In genomic region chr14:99256483-99256874, GRCh38 we compare ENCODE assay signal across 20 cellular contexts. TPM values are rescaled to one million over a fixed set of nuclear protein-coding genes. Genes with fewer than 3 reads are reported as not detected.
DNase-seq lines count a peak whose midpoint lies in the region; ATAC-seq, FAIRE-seq and TF ChIP-seq lines count a peak whose summit lies in the region.
"Had no signal": no experiment of that assay in that cellular context is flagged by ENCODE, and none has a peak within 500 bp of the region (broad histone marks: within the 10 kb centered on the region; RNA-seq: fewer than 3 reads in every experiment).

No MANE protein-coding gene starts in this region.

- peak overlapping the region; percentile 35; the same call in 1 of the 2 replicates for H2BK12ac ChIP-seq in H1 (ENCODE audit: low read depth, low read length)

- no peaks in the 10 kb centered on the region for H3K27me3 Mint-ChIP-seq in natural killer cell treated with Interleukin-12 subunit alpha and Interleukin-12 subunit beta and Interleukin-15 and Interleukin-18, amount 100 ng/mL, for 72 hours
- no peaks in the 10 kb centered on the region for H3K27me3 Mint-ChIP-seq in natural killer cell (ENCODE audit: low read depth in 2 of 2)
- no peaks in the 10 kb centered on the region for H3K27me3 Mint-ChIP-seq in activated T-cell treated with anti-CD3 and anti-CD28 coated beads, Interleukin-2, amount 50 U/mL, for 72 hours (ENCODE audit: low read depth)

- H3K4me3 Mint-ChIP-seq in natural killer cell treated with Interleukin-12 subunit alpha and Interleukin-12 subunit beta and Interleukin-15 and Interleukin-18, amount 100 ng/mL, for 72 hours = no peak overlapping the region
- no peak overlapping the region for H3K4me3 Mint-ChIP-seq in natural killer cell
- peak overlapping the region; percentile 94 to 96 for H3K4me3 Mint-ChIP-seq in activated T-cell treated with anti-CD3 and anti-CD28 coated beads, Interleukin-2, amount 50 U/mL, for 72 hours

- H2BK20ac ChIP-seq in H1 (ENCODE audit: low read length) = no peak overlapping the region

- H3K9me3 ChIP-seq in H1 (ENCODE audit: insufficient read depth in 2 of 2, low read depth in 1 of 2, low read length in 1 of 2) (no peaks in the 10 kb centered on the region), ovary (no peaks in the 10 kb centered on the region)
- H3K9me3 ChIP-seq: adrenal gland, esophagus muscularis mucosa, left lung, neutrophil, suprapubic skin had no signal

- peak overlapping the region; percentile 77; the same call in 1 of the 2 replicates for H2BK15ac ChIP-seq in H1 (ENCODE audit: low read length)

- no peaks in the 10 kb centered on the region for H3K23me2 ChIP-seq in H1 (ENCODE audit: low read depth, low read length)

- TF ChIP-seq EP300 in H1 (IDR thresholded peaks at IDR 0.05; ENCODE audit: borderline replicate concordance in 1 of 2, low read depth in 2 of 2, low read length in 2 of 2) (no peak), ovary (IDR thresholded peaks at IDR 0.05) (no peak)

- TF ChIP-seq POLR2A in H1 (IDR thresholded peaks at IDR 0.05; ENCODE audit: control extremely low read depth in 1 of 2, low read depth in 2 of 2, low read length in 2 of 2) (no peak), ovary (IDR thresholded peaks at IDR 0.05) (no peak)

- H4K8ac ChIP-seq in H1 (ENCODE audit: extremely low read depth, insufficient read depth, low read length) = no peak overlapping the region

- no peak overlapping the region for H3K4me2 ChIP-seq in H1 (ENCODE audit: insufficient read depth in 1 of 2, low read depth in 2 of 2, low read length in 2 of 2)
- H3K4me2 ChIP-seq: smooth muscle cell had no signal

- 0 out of 2 replicates have a peak overlapping the region, but pooled peaks have one; percentile 82 for H2AK5ac ChIP-seq in H1 (ENCODE audit: low read depth, low read length)

- TF ChIP-seq RAD21 in H1 (IDR thresholded peaks at IDR 0.05 in 1 of 2, conservative IDR thresholded peaks at IDR 0.05 in 1 of 2; ENCODE audit: low read depth in 2 of 2, low read length in 2 of 2) = no peak

- CTCF ChIA-PET in H1 (lab: Charles Lee; ENCODE audit: partially characterized antibody) = interaction anchor here (1.5 kb wide), 1 partner anchor 8 kb away, joined by 3 read pairs; no protein-coding TSS in a partner anchor

- TF ChIP-seq CTCF in natural killer cell (IDR thresholded peaks at IDR 0.05) = no peak
- TF ChIP-seq CTCF in H1 (IDR thresholded peaks at IDR 0.05; ENCODE audit: control extremely low read depth in 1 of 3, insufficient read depth in 1 of 3, low read depth in 1 of 3, low read length in 3 of 3) = no peak
- TF ChIP-seq CTCF in ovary (IDR thresholded peaks at IDR 0.05) = no peak

- H3K9ac ChIP-seq in H1 (replicated peaks in 1 of 4; ENCODE audit: extremely low read depth in 1 of 4, low read depth in 3 of 4, low read length in 3 of 4) = no peak overlapping the region

- H3K23ac ChIP-seq in H1 (ENCODE audit: insufficient read length) = no peak overlapping the region

- intact Hi-C loops in natural killer cell (cut with micrococcal nuclease) (no loop called here), cardiac septum (cut with DNase I) (no loop called here), ovary (cut with DNase I) (no loop called here)

- H3K27ac ChIP-seq in H1 (ENCODE audit: low read depth, low read length) = no peak overlapping the region
- no peak overlapping the region for H3K27ac ChIP-seq in ovary
- H3K27ac ChIP-seq: adrenal gland, esophagus muscularis mucosa, left lung, neutrophil had no signal

- H3K79me1 ChIP-seq in H1 (ENCODE audit: low read depth, low read length) = peaks cover 17% of the 10 kb centered on the region

- H3K4ac ChIP-seq in H1 (replicated peaks; ENCODE audit: insufficient read length, low read depth, low read length) = no peak overlapping the region

- peaks cover 53 to 65% of the 10 kb centered on the region in 2 donors for H3K4me1 Mint-ChIP-seq in natural killer cell treated with Interleukin-12 subunit alpha and Interleukin-12 subunit beta and Interleukin-15 and Interleukin-18, amount 100 ng/mL, for 72 hours (ENCODE audit: low read depth in 2 of 2)
- peaks cover 66 to 83% of the 10 kb centered on the region in 2 donors for H3K4me1 Mint-ChIP-seq in natural killer cell
- peaks cover 100% of the 10 kb centered on the region for H3K4me1 Mint-ChIP-seq in activated T-cell treated with anti-CD3 and anti-CD28 coated beads, Interleukin-2, amount 50 U/mL, for 72 hours (ENCODE audit: low read depth)

- POLR2A ChIA-PET in H1 (lab: Charles Lee; ENCODE audit: partially characterized antibody) = no interaction called here

- H3K9me3 Mint-ChIP-seq in natural killer cell treated with Interleukin-12 subunit alpha and Interleukin-12 subunit beta and Interleukin-15 and Interleukin-18, amount 100 ng/mL, for 72 hours = no peaks in the 10 kb centered on the region
- H3K9me3 Mint-ChIP-seq in natural killer cell = no peaks in the 10 kb centered on the region
- no peaks in the 10 kb centered on the region for H3K9me3 Mint-ChIP-seq in activated T-cell treated with anti-CD3 and anti-CD28 coated beads, Interleukin-2, amount 50 U/mL, for 72 hours

- peak overlapping the region; percentile 39 to 51 for H3K27ac Mint-ChIP-seq in natural killer cell treated with Interleukin-12 subunit alpha and Interleukin-12 subunit beta and Interleukin-15 and Interleukin-18, amount 100 ng/mL, for 72 hours
- H3K27ac Mint-ChIP-seq in natural killer cell = peak overlapping the region in 1 of 2 donors; percentile 97
- H3K27ac Mint-ChIP-seq in activated T-cell treated with anti-CD3 and anti-CD28 coated beads, Interleukin-2, amount 50 U/mL, for 72 hours = peak overlapping the region; percentile 39

- H4K5ac ChIP-seq in H1 (ENCODE audit: insufficient read length, low read depth, low read length) = no peak overlapping the region

- no peak overlapping the region for H3K56ac ChIP-seq in H1 (replicated peaks; ENCODE audit: insufficient read length, low read depth, low read length)

- no peaks in the 10 kb centered on the region for H3K36me3 Mint-ChIP-seq in natural killer cell treated with Interleukin-12 subunit alpha and Interleukin-12 subunit beta and Interleukin-15 and Interleukin-18, amount 100 ng/mL, for 72 hours
- H3K36me3 Mint-ChIP-seq in natural killer cell = no peaks in the 10 kb centered on the region
- peaks cover 5 to 24% of the 10 kb centered on the region in 2 donors for H3K36me3 Mint-ChIP-seq in activated T-cell treated with anti-CD3 and anti-CD28 coated beads, Interleukin-2, amount 50 U/mL, for 72 hours (ENCODE audit: insufficient read depth in 2 of 2)

- H2BK120ac ChIP-seq in H1 (replicated peaks; ENCODE audit: low read depth, low read length) = no peak overlapping the region

- no peak for ATAC-seq in natural killer cell treated with Interleukin-12 subunit alpha and Interleukin-12 subunit beta and Interleukin-15 and Interleukin-18, amount 100 ng/mL, for 72 hours
- ATAC-seq in natural killer cell (no peak), HG03139 (IDR thresholded peaks at IDR 0.05; ENCODE audit: unreplicated experiment) (no peak)
- no peak for ATAC-seq in activated T-cell treated with anti-CD3 and anti-CD28 coated beads, Interleukin-2, amount 50 U/mL, for 72 hours (replicated peaks in 1 of 2)
- ATAC-seq: left lung had no signal

- H2BK5ac ChIP-seq in H1 (ENCODE audit: low read depth, low read length) = no peak overlapping the region

- no peak for FAIRE-seq in H1 (lab: Jason Lieb, UNC)

- H3K79me2 ChIP-seq in H1 (ENCODE audit: control insufficient read depth in 1 of 2, insufficient read depth in 2 of 2, low read length in 2 of 2) = peaks cover 0 to 57% of the 10 kb centered on the region in 2 experiments; a peak in 2 of 4 replicates

- H3K4me1 ChIP-seq in H1 (replicated peaks in 1 of 4; ENCODE audit: control insufficient read depth in 3 of 4, insufficient read depth in 4 of 4, low read length in 3 of 4) (peaks cover 13 to 43% (median 23%) of the 10 kb centered on the region in 4 experiments), ovary (ENCODE audit: insufficient read depth) (no peaks in the 10 kb centered on the region)
- H3K4me1 ChIP-seq: adrenal gland, esophagus muscularis mucosa, left lung had no signal

- H3K27me3 ChIP-seq in H1 (replicated peaks in 1 of 4; ENCODE audit: control insufficient read depth in 3 of 4, extremely low read depth in 1 of 4, insufficient read depth in 3 of 4, low read length in 3 of 4) (no peaks in the 10 kb centered on the region), ovary (no peaks in the 10 kb centered on the region)

- H3K36me3 ChIP-seq in H1 (ENCODE audit: control insufficient read depth in 2 of 4, insufficient read depth in 4 of 4, low read length in 3 of 4) (no peaks in the 10 kb centered on the region), ovary (no peaks in the 10 kb centered on the region)
- H3K36me3 ChIP-seq: adrenal gland, esophagus muscularis mucosa, left lung, neutrophil, suprapubic skin had no signal

- WGBS in H1 (ENCODE audit: extremely low coverage in 1 of 2, insufficient coverage in 1 of 2, insufficient read length in 1 of 2, insufficient replicate concordance in 2 of 2, low coverage in 1 of 2, low lambda C conversion rate in 2 of 2, missing lambda C conversion rate in 1 of 2), 2 experiments = 94% methylated on average over 5 of the region's 5 CpGs; no CpG with 5 or more reads in 1 of the 2 experiments
- WGBS in ovary, 3 donors = 79 to 93% (median 80%) methylated on average over 5 of the region's 5 CpGs

- no peak for DNase-seq in natural killer cell treated with Interleukin-12 subunit alpha and Interleukin-12 subunit beta and Interleukin-15 and Interleukin-18, amount 100 ng/mL, for 72 hours (ENCODE audit: low spot score)
- DNase-seq in natural killer cell = no peak
- no peak for DNase-seq in activated T-cell treated with anti-CD3 and anti-CD28 coated beads, Interleukin-2, amount 50 U/mL, for 72 hours
- no peak for DNase-seq in H1 (ENCODE audit: low read depth in 1 of 2, low spot score in 2 of 2)
- no peak for DNase-seq in cardiac septum (ENCODE audit: low spot score)
- no peak for DNase-seq in DMS53 (lab: John Stamatoyannopoulos, UW)
- no peak for DNase-seq in ovary
- DNase-seq: adrenal gland; DMS79 treated with DMSO at 0.1 percent for 48 hours; IMR-90; NCI-H1436; NCI-H2171; SHP77; stimulated activated CD4-positive, alpha-beta T cell treated with anti-CD3 and anti-CD28 coated beads, Interleukin-4, amount 100 ng/mL, for 4 hours had no signal

- H3K4me3 ChIP-seq in H1 (ENCODE audit: extremely low read depth in 1 of 4, insufficient read depth in 2 of 4, low read depth in 3 of 4, low read length in 4 of 4) (no peak overlapping the region), ovary (no peak overlapping the region)
- H3K4me3 ChIP-seq: adrenal gland, esophagus muscularis mucosa, left lung, smooth muscle cell, suprapubic skin had no signal

- H3K18ac ChIP-seq in H1 (ENCODE audit: extremely low read depth, low read length) = no peak overlapping the region

- no peak overlapping the region for H3K14ac ChIP-seq in H1 (ENCODE audit: insufficient read length)

- no peak overlapping the region for H4K91ac ChIP-seq in H1 (replicated peaks; ENCODE audit: insufficient read length, low read length)

- H4K20me1 ChIP-seq in H1 (replicated peaks in 1 of 2; ENCODE audit: control insufficient read depth in 1 of 2, insufficient read depth in 2 of 2, low read length in 2 of 2) = no peaks in the 10 kb centered on the region

- H2AFZ ChIP-seq in H1 (ENCODE audit: low read length) = no peak overlapping the region

RNA-seq across cellular contexts. Expression of gene BCL11B, which starts 15.5 kb away (rescaled TPM):
- total RNA-seq in natural killer cell treated with Interleukin-12 subunit alpha and Interleukin-12 subunit beta and Interleukin-15 and Interleukin-18, amount 100 ng/mL, for 72 hours = 10 to 100 TPM; 12.9 to 27.6 TPM
- total RNA-seq in natural killer cell (10 to 100 TPM; 43.5 to 61.5 (median 56.2) TPM), cardiac septum (0.16 TPM), ovary (under 1 TPM; 0.20 to 0.84 (median 0.46) TPM)
- total RNA-seq in activated T-cell treated with anti-CD3 and anti-CD28 coated beads, Interleukin-2, amount 50 U/mL, for 72 hours = 10 to 100 TPM; 54.4 to 58.0 TPM
- total RNA-seq in H1 (2021; fragmentation: NEBNext Ultra II Directional; extraction: Animal tissue kit (Norgen Biotek cat#: 25700)) = 5.9 TPM in 2 replicates
- polyA plus RNA-seq in H1 (2011; rRNA removed) (0.63 and 0.80 TPM in 2 replicates), ovary (under 1 TPM; 0.08 to 0.33 TPM)
- 0.85 TPM for polyA plus RNA-seq in H1 (2011; cell fraction: cytosol; rRNA removed)
- 1.5 TPM for polyA plus RNA-seq in H1 (2011; cell fraction: nucleus; rRNA removed)
- polyA plus RNA-seq in H1 (2012, experiment 1 of 2) = 1.1 to 2.2 TPM (median 1.2 TPM) in 4 replicates
- 0.22 TPM for polyA plus RNA-seq in H1 (2012, experiment 2 of 2)
- polyA plus RNA-seq in H1 (2013, experiment 1 of 2) = 2.1 TPM
- 2.1 TPM for polyA plus RNA-seq in H1 (2013, experiment 2 of 2)
- polyA minus RNA-seq in H1 (2011; rRNA and poly(A)+ RNA removed) = 1.7 and 1.9 TPM in 2 replicates
- 3.2 TPM for polyA minus RNA-seq in H1 (2011; cell fraction: cytosol; rRNA and poly(A)+ RNA removed)
- 4.1 TPM for polyA minus RNA-seq in H1 (2011; cell fraction: nucleus; rRNA and poly(A)+ RNA removed)
- polyA plus RNA-seq: IMR-90 had no signal

Comparison
In these comparisons a context has a peak if more than half of its experiments do, and no peak if none do; other contexts are left out.
1. H3K4me3 Mint-ChIP-seq: peak in activated T-cell treated with anti-CD3 and anti-CD28 coated beads, Interleukin-2, amount 50 U/mL, for 72 hours (2 of 2); none in natural killer cell treated with Interleukin-12 subunit alpha and Interleukin-12 subunit beta and Interleukin-15 and Interleukin-18, amount 100 ng/mL, for 72 hours (single experiment) and natural killer cell (single experiment).